Comparison of ENCODE assay signal across 37 cellular contexts in the genomic region with DNA sequence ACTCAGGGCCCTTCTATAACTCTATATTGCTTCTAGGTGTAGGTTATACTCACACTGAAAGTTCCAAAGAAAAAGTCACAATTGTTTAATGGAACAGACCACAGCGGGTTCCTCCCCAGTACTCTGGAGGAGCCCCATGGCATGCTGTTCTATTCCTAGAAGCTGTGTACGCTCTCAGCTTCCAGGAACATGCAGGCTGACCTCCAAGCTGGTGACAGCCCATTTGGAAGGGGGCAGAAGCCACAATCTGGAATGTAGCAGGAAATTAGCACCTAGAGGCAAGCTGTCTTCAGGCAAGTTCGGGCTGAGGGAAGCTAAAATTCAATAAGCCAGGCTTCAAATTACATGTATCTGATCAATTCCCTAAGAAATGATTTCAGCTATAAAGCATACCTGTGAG. TPM values are rescaled to one million over a fixed set of nuclear protein-coding genes. Genes with fewer than 3 reads are reported as not detected.
"Had no signal": no experiment of that assay in that cellular context is flagged by ENCODE, and none has a peak within 500 bp of the region (broad histone marks: within the 10 kb centered on the region; RNA-seq: fewer than 3 reads in every experiment).

No MANE protein-coding gene starts in this region.

- H3K4me1 ChIP-seq: esophagus squamous epithelium, gastroesophageal sphincter had no signal

- H3K27ac ChIP-seq: brain microvascular endothelial cell, epithelial cell of prostate, esophagus squamous epithelium, gastroesophageal sphincter had no signal

- ATAC-seq: activated CD4-positive, alpha-beta T cell treated with anti-CD3 and anti-CD28 coated beads for 36 hours; activated CD8-positive, alpha-beta T cell treated with anti-CD3 and anti-CD28 coated beads, Interleukin-2, amount 10 ng/mL, durations not matched to agents 7 days and 5 days; activated T-cell treated with anti-CD3 and anti-CD28 coated beads, Interleukin-2, amount 50 U/mL, for 4 hours; activated T-helper 17 cell treated with anti-CD3 and anti-CD28 coated beads, Interleukin-2, amount 50 U/mL, for 72 hours; effector memory CD8-positive, alpha-beta T cell; gastroesophageal sphincter had no signal

- H3K27me3 ChIP-seq: brain microvascular endothelial cell, esophagus squamous epithelium, gastroesophageal sphincter had no signal

- FAIRE-seq: astrocyte, bronchial epithelial cell, colon, endometrium, endothelial cell of umbilical vein had no signal

- DNase-seq: activated CD4-positive, alpha-beta memory T cell treated with anti-CD3 and anti-CD28 coated beads for 36 hours; activated CD4-positive, alpha-beta T cell treated with anti-CD3 and anti-CD28 coated beads for 36 hours; activated CD4-positive, alpha-beta T cell treated with anti-CD3 and anti-CD28 coated beads, Interleukin-2, amount 10 ng/mL, durations not matched to agents 24 days and 14 days; activated CD4-positive, CD25-positive, alpha-beta regulatory T cell; activated CD4-positive, CD25-positive, alpha-beta regulatory T cell treated with anti-CD3 and anti-CD28 coated beads, Interleukin-2, amount 50 U/mL, for 72 hours; activated CD8-positive, alpha-beta T cell treated with anti-CD3 and anti-CD28 coated beads, Interleukin-2, amount 10 ng/mL, durations not matched to agents 7 days and 5 days; activated effector memory CD4-positive, alpha-beta T cell treated with Interleukin-2 at 50 U/mL for 16 hours; activated gamma-delta T cell treated with Interleukin-2 at 50 U/mL for 16 hours; activated naive CD4-positive, alpha-beta T cell treated with anti-CD3 and anti-CD28 coated beads, Interleukin-2, amount 50 U/mL, for 16 hours; activated naive CD4-positive, alpha-beta T cell treated with Interleukin-2 at 50 U/mL for 16 hours; activated T-cell treated with anti-CD3 and anti-CD28 coated beads, Interleukin-2, amount 50 U/mL, for 4 hours; amniotic stem cell; anterior cingulate cortex; brain microvascular endothelial cell; caudate nucleus; cortex of kidney; dermis blood vessel endothelial cell; effector CD4-positive, alpha-beta T cell; effector memory CD8-positive, alpha-beta T cell; esophagus squamous epithelium; foreskin melanocyte; T-helper 2 cell had no signal

- H3K4me3 ChIP-seq: esophagus squamous epithelium, gastroesophageal sphincter had no signal

RNA-seq across cellular contexts. Expression of gene CLRN2, which starts 34.4 kb away (rescaled TPM):
- total RNA-seq: activated CD4-positive, alpha-beta memory T cell treated with anti-CD3 and anti-CD28 coated beads for 36 hours; activated CD4-positive, alpha-beta T cell treated with anti-CD3 and anti-CD28 coated beads for 36 hours; activated CD4-positive, alpha-beta T cell treated with anti-CD3 and anti-CD28 coated beads, Interleukin-2, amount 10 ng/mL, durations not matched to agents 24 days and 14 days; activated CD8-positive, alpha-beta T cell treated with anti-CD3 and anti-CD28 coated beads, Interleukin-2, amount 10 ng/mL, durations not matched to agents 7 days and 5 days; activated T-cell treated with anti-CD3 and anti-CD28 coated beads, Interleukin-2, amount 50 U/mL, for 4 hours; activated T-helper 17 cell treated with anti-CD3 and anti-CD28 coated beads, Interleukin-2, amount 50 U/mL, for 72 hours; astrocyte; bronchial epithelial cell; chondrocyte; dermis blood vessel endothelial cell; endothelial cell of umbilical vein; esophagus squamous epithelium; fibroblast of lung; fibroblast of villous mesenchyme; gastroesophageal sphincter; glomerular endothelial cell; T-helper 1 cell treated with Interleukin-12 subunit alpha and Interleukin-12 subunit beta and Interleukin-4 antibody, amounts not matched to agents 30 ng/mL and 1 ng/mL, for 36 hours had no signal
- polyA plus RNA-seq: adipose tissue, endothelial cell of umbilical vein, esophagus, fibroblast of lung had no signal
